Comparison of ENCODE assay signal across 12 cellular contexts in the genomic region with DNA sequence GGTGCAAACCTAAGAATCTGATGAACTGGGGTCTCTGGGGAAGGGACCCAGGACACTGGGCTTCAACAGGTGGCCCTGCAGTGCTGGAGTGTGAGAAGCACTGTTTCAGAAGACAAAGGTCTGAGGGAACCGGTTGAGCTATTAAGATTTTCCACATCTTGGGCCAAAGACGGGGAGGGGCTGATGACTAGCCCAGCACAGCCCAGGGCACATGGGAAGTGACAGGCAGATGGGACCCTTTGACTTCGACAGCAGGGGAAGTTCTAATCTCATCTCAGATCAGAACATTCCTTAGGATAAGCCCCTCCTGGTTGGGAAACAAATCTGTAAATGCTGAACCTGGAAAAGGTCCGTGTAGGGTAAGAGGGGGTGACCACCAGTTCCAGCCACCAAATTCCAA.
DNase-seq lines count a peak whose midpoint lies in the region; ATAC-seq and TF ChIP-seq lines count a peak whose summit lies in the region.
"Had no signal": no experiment of that assay in that cellular context is flagged by ENCODE, and none has a peak within 500 bp of the region (broad histone marks: within the 10 kb centered on the region; RNA-seq: fewer than 3 reads in every experiment).

No MANE protein-coding gene starts in this region.

- peaks cover 16% of the 10 kb centered on the region for H3K36me3 Mint-ChIP-seq in activated naive CD4-positive, alpha-beta T cell treated with anti-CD3 and anti-CD28 coated beads, Interleukin-2, amount 10 ng/mL, durations not matched to agents 7 days and 5 days
- no peaks in the 10 kb centered on the region for H3K36me3 Mint-ChIP-seq in activated naive CD8-positive, alpha-beta T cell treated with anti-CD3 and anti-CD28 coated beads, Interleukin-2, amount 50 U/mL, for 24 hours (ENCODE audit: low read depth)

- peak overlapping the region; percentile 37 for H3K27ac Mint-ChIP-seq in activated naive CD4-positive, alpha-beta T cell treated with anti-CD3 and anti-CD28 coated beads, Interleukin-2, amount 10 ng/mL, durations not matched to agents 7 days and 5 days
- H3K27ac Mint-ChIP-seq in activated naive CD8-positive, alpha-beta T cell treated with anti-CD3 and anti-CD28 coated beads, Interleukin-2, amount 50 U/mL, for 24 hours = peak overlapping the region; percentile 72

- no peaks in the 10 kb centered on the region for H3K27me3 Mint-ChIP-seq in activated naive CD4-positive, alpha-beta T cell treated with anti-CD3 and anti-CD28 coated beads, Interleukin-2, amount 10 ng/mL, durations not matched to agents 7 days and 5 days
- no peaks in the 10 kb centered on the region for H3K27me3 Mint-ChIP-seq in activated naive CD8-positive, alpha-beta T cell treated with anti-CD3 and anti-CD28 coated beads, Interleukin-2, amount 50 U/mL, for 24 hours

- H2AFZ ChIP-seq in MM.1S (ENCODE audit: low read length) = no peak overlapping the region

- no peak for DNase-seq in activated naive CD4-positive, alpha-beta T cell treated with anti-CD3 and anti-CD28 coated beads, Interleukin-2, amount 10 ng/mL, durations not matched to agents 7 days and 5 days
- no peak for DNase-seq in activated naive CD4-positive, alpha-beta T cell (lab: John Stamatoyannopoulos, UW)
- peak; percentile 35 for DNase-seq in activated naive CD8-positive, alpha-beta T cell treated with anti-CD3 and anti-CD28 coated beads, Interleukin-2, amount 50 U/mL, for 24 hours
- DNase-seq in lung (ENCODE audit: low spot score) (no peak), upper lobe of left lung (no peak), MM.1S (no peak), NCI-H1930 (lab: John Stamatoyannopoulos, UW) (no peak)
- DNase-seq: activated CD8-positive, alpha-beta memory T cell treated with anti-CD3 and anti-CD28 coated beads, Interleukin-2, amount 50 U/mL, for 4 hours; NCI-H1092 treated with DMSO at 0.1 percent for 48 hours; NCI-H526 had no signal

- H3K9me3 ChIP-seq in lung (ENCODE audit: control insufficient read depth in 2 of 2, insufficient read depth in 1 of 2, low read length in 1 of 2) = no peaks in the 10 kb centered on the region
- no peaks in the 10 kb centered on the region for H3K9me3 ChIP-seq in upper lobe of left lung
- H3K9me3 ChIP-seq in MM.1S (replicated peaks; ENCODE audit: insufficient read depth, low read length) = no peaks in the 10 kb centered on the region
- H3K9me3 ChIP-seq: breast epithelium had no signal

- CTCF ChIA-PET in activated naive CD4-positive, alpha-beta T cell treated with anti-CD3 and anti-CD28 coated beads, Interleukin-2, amount 10 ng/mL, durations not matched to agents 7 days and 5 days (lab: Charles Lee) = interaction anchor here (0.5 to 1.4 kb wide), 4 partner anchors 19 to 42 kb away, joined by 3 to 4 read pairs (median 4); no protein-coding TSS in a partner anchor

- H3K27ac ChIP-seq in lung (ENCODE audit: low read depth in 1 of 2, low read length in 1 of 2) = peak overlapping the region; percentile 60 to 61
- H3K27ac ChIP-seq in upper lobe of left lung = peak overlapping the region; percentile 20 to 91 (median 86)
- H3K27ac ChIP-seq in MM.1S (ENCODE audit: low read length) = no peak overlapping the region

- H3F3A ChIP-seq in MM.1S (ENCODE audit: insufficient read depth, low read length) = peaks cover 18% of the 10 kb centered on the region

- TF ChIP-seq CTCF in lung (IDR thresholded peaks at IDR 0.05; ENCODE audit: control extremely low read depth, extremely low read depth) (no peak), upper lobe of left lung (IDR thresholded peaks at IDR 0.05) (no peak), MM.1S (IDR thresholded peaks at IDR 0.05; ENCODE audit: low read length) (no peak)

- no peaks in the 10 kb centered on the region for H3K9me2 ChIP-seq in MM.1S (replicated peaks; ENCODE audit: insufficient read depth, low read length)

- WGBS in lung, 2 donors = 55 to 56% methylated on average over 4 of the region's 4 CpGs
- 59 to 64% methylated on average over 4 of the region's 4 CpGs for WGBS in upper lobe of left lung, 2 donors

- H3K4me3 ChIP-seq in lung (no peak overlapping the region), upper lobe of left lung (no peak overlapping the region), MM.1S (ENCODE audit: low read length) (no peak overlapping the region)
- H3K4me3 ChIP-seq: breast epithelium had no signal

- H3K27me3 ChIP-seq in lung (ENCODE audit: control insufficient read depth, insufficient read depth) = no peaks in the 10 kb centered on the region
- no peaks in the 10 kb centered on the region for H3K27me3 ChIP-seq in upper lobe of left lung
- no peaks in the 10 kb centered on the region for H3K27me3 ChIP-seq in MM.1S (replicated peaks; ENCODE audit: insufficient read depth, low read length)
- H3K27me3 ChIP-seq: breast epithelium had no signal

- peak in 1 of 4 donors; percentile 61 for TF ChIP-seq EP300 in upper lobe of left lung (IDR thresholded peaks at IDR 0.05)

- H3K4me3 Mint-ChIP-seq in activated naive CD4-positive, alpha-beta T cell treated with anti-CD3 and anti-CD28 coated beads, Interleukin-2, amount 10 ng/mL, durations not matched to agents 7 days and 5 days = no peak overlapping the region
- no peak overlapping the region for H3K4me3 Mint-ChIP-seq in activated naive CD8-positive, alpha-beta T cell treated with anti-CD3 and anti-CD28 coated beads, Interleukin-2, amount 50 U/mL, for 24 hours

- H3K4me1 ChIP-seq in lung (ENCODE audit: control insufficient read depth in 2 of 2, insufficient read depth in 2 of 2, low read length in 2 of 2) (peaks cover 52 to 53% of the 10 kb centered on the region in 2 donors), upper lobe of left lung (peaks cover 82 to 98% (median 92%) of the 10 kb centered on the region in 4 donors), MM.1S (ENCODE audit: low read length) (peaks cover 32% of the 10 kb centered on the region)

- peak in 1 of 4 donors; percentile 15 for TF ChIP-seq POLR2A in upper lobe of left lung (IDR thresholded peaks at IDR 0.05)

- peaks cover 97% of the 10 kb centered on the region for H3K79me2 ChIP-seq in MM.1S (ENCODE audit: low read length)

- peaks cover 80% of the 10 kb centered on the region for H3K4me1 Mint-ChIP-seq in activated naive CD4-positive, alpha-beta T cell treated with anti-CD3 and anti-CD28 coated beads, Interleukin-2, amount 10 ng/mL, durations not matched to agents 7 days and 5 days
- H3K4me1 Mint-ChIP-seq in activated naive CD8-positive, alpha-beta T cell treated with anti-CD3 and anti-CD28 coated beads, Interleukin-2, amount 50 U/mL, for 24 hours = peaks cover 97% of the 10 kb centered on the region

- peaks cover 9% of the 10 kb centered on the region for H4K20me1 ChIP-seq in MM.1S (ENCODE audit: insufficient read depth, low read length)

- H3K36me3 ChIP-seq in lung (ENCODE audit: control insufficient read depth in 2 of 2, insufficient read depth in 2 of 2, low read length in 2 of 2) (no peaks in the 10 kb centered on the region), upper lobe of left lung (no peaks in the 10 kb centered on the region), MM.1S (replicated peaks; ENCODE audit: insufficient read depth, low read length) (no peaks in the 10 kb centered on the region)
- H3K36me3 ChIP-seq: breast epithelium had no signal

- H3K4me2 ChIP-seq in MM.1S (ENCODE audit: low read depth, low read length) = no peak overlapping the region

- no peaks in the 10 kb centered on the region for H3K9me3 Mint-ChIP-seq in activated naive CD4-positive, alpha-beta T cell treated with anti-CD3 and anti-CD28 coated beads, Interleukin-2, amount 10 ng/mL, durations not matched to agents 7 days and 5 days
- no peaks in the 10 kb centered on the region for H3K9me3 Mint-ChIP-seq in activated naive CD8-positive, alpha-beta T cell treated with anti-CD3 and anti-CD28 coated beads, Interleukin-2, amount 50 U/mL, for 24 hours

- no peak overlapping the region for H3K9ac ChIP-seq in MM.1S (ENCODE audit: low read length)

- ATAC-seq in activated naive CD8-positive, alpha-beta T cell treated with anti-CD3 and anti-CD28 coated beads, Interleukin-2, amount 50 U/mL, for 24 hours = no peak
- ATAC-seq in lung (ENCODE audit: insufficient read depth, low FRiP score) (no peak), upper lobe of left lung (ENCODE audit: low FRiP score in 2 of 2) (no peak), GM18858 (IDR thresholded peaks at IDR 0.05; ENCODE audit: unreplicated experiment) (no peak)
